ENCODE assay signal across 12 cellular contexts in genomic region chr2:239239607-239240479, GRCh38.
DNase-seq lines count a peak whose midpoint lies in the region; ATAC-seq, FAIRE-seq and TF ChIP-seq lines count a peak whose summit lies in the region.
"Had no signal": no experiment of that assay in that cellular context is flagged by ENCODE, and none has a peak within 500 bp of the region (broad histone marks: within the 10 kb centered on the region; RNA-seq: fewer than 3 reads in every experiment).

No MANE protein-coding gene starts in this region.

- no peak overlapping the region for H3K9ac ChIP-seq in duodenal mucosa (ENCODE audit: low read depth in 1 of 2, low read length in 2 of 2)

- H3K9me3 ChIP-seq in duodenal mucosa (ENCODE audit: control insufficient read depth in 1 of 2, low read length in 2 of 2) (no peaks in the 10 kb centered on the region), suprapubic skin (no peaks in the 10 kb centered on the region)
- H3K9me3 ChIP-seq: SJSA1 had no signal

- peak overlapping the region; percentile 15 for H3K27ac ChIP-seq in duodenal mucosa (ENCODE audit: low read depth, low read length)
- peak overlapping the region; percentile 56 for H3K27ac ChIP-seq in suprapubic skin
- H3K27ac ChIP-seq: 22Rv1, SJSA1 had no signal

- no peaks in the 10 kb centered on the region for H3K27me3 ChIP-seq in duodenal mucosa (ENCODE audit: control insufficient read depth in 1 of 2, insufficient read depth in 2 of 2, low read length in 2 of 2)
- H3K27me3 ChIP-seq in suprapubic skin, result no peaks in the 10 kb centered on the region
- H3K27me3 ChIP-seq: SJSA1 had no signal

- POLR2A ChIA-PET in activated CD4-positive, alpha-beta memory T cell treated with anti-CD3 and anti-CD28 coated beads for 36 hours (lab: Charles Lee), result no interaction called here

- no peaks in the 10 kb centered on the region for H3K36me3 Mint-ChIP-seq in activated CD4-positive, alpha-beta memory T cell treated with anti-CD3 and anti-CD28 coated beads for 36 hours

- H3K4me1 ChIP-seq in duodenal mucosa (ENCODE audit: control insufficient read depth in 1 of 2, insufficient read depth in 2 of 2, low read length in 2 of 2) (peaks cover 13 to 15% of the 10 kb centered on the region in 2 donors), suprapubic skin (peaks cover 11% of the 10 kb centered on the region)
- H3K4me1 ChIP-seq: SJSA1 had no signal

- no peak for TF ChIP-seq EP300 in suprapubic skin (IDR thresholded peaks at IDR 0.05)

- intact Hi-C loops in activated CD4-positive, alpha-beta memory T cell treated with anti-CD3 and anti-CD28 coated beads for 36 hours (cut with micrococcal nuclease), result no loop called here

- no peak for FAIRE-seq in GM19239 (lab: Jason Lieb, UNC)

- TF ChIP-seq CTCF in suprapubic skin (IDR thresholded peaks at IDR 0.05), result no peak

- H3K4me3 ChIP-seq in duodenal mucosa (ENCODE audit: low read depth in 1 of 2, low read length in 2 of 2), result no peak overlapping the region
- no peak overlapping the region for H3K4me3 ChIP-seq in suprapubic skin
- H3K4me3 ChIP-seq: SJSA1 had no signal

- no peaks in the 10 kb centered on the region for H3K9me3 Mint-ChIP-seq in activated CD4-positive, alpha-beta memory T cell treated with anti-CD3 and anti-CD28 coated beads for 36 hours

- TF ChIP-seq POLR2A in suprapubic skin (IDR thresholded peaks at IDR 0.05), result no peak

- CTCF ChIA-PET in activated CD4-positive, alpha-beta memory T cell treated with anti-CD3 and anti-CD28 coated beads for 36 hours (lab: Charles Lee), result no interaction called here

- WGBS in suprapubic skin, result 74% methylated on average over 21 of the region's 30 CpGs

- DNase-seq in DMS53 (lab: John Stamatoyannopoulos, UW) (peak; percentile 30), DMS53 treated with DMSO at 0.1 percent for 48 hours (lab: John Stamatoyannopoulos, UW; ENCODE audit: unreplicated experiment) (no peak), midbrain (lab: John Stamatoyannopoulos, UW) (peak; percentile 76), suprapubic skin (ENCODE audit: low spot score in 2 of 2) (peak; percentile 56 to 77), GM19239 (ENCODE audit: insufficient read length, low spot score) (no peak)
- no peak for DNase-seq in activated CD4-positive, alpha-beta memory T cell treated with anti-CD3 and anti-CD28 coated beads for 36 hours
- DNase-seq: naive B cell, NCI-H2171 treated with DMSO at 0.1 percent for 48 hours had no signal

- ATAC-seq in HG02981 (IDR thresholded peaks at IDR 0.05; ENCODE audit: unreplicated experiment), result no peak

- H3K36me3 ChIP-seq in duodenal mucosa (ENCODE audit: control insufficient read depth in 1 of 2, insufficient read depth in 2 of 2, low read length in 2 of 2), result peaks cover 0 to 4% of the 10 kb centered on the region in 2 donors
- no peaks in the 10 kb centered on the region for H3K36me3 ChIP-seq in suprapubic skin
- H3K36me3 ChIP-seq: SJSA1 had no signal

- H3K4me1 Mint-ChIP-seq in activated CD4-positive, alpha-beta memory T cell treated with anti-CD3 and anti-CD28 coated beads for 36 hours (ENCODE audit: low read depth), result peaks cover 34% of the 10 kb centered on the region

- H3K27ac Mint-ChIP-seq in activated CD4-positive, alpha-beta memory T cell treated with anti-CD3 and anti-CD28 coated beads for 36 hours, result no peak overlapping the region

- no peaks in the 10 kb centered on the region for H3K27me3 Mint-ChIP-seq in activated CD4-positive, alpha-beta memory T cell treated with anti-CD3 and anti-CD28 coated beads for 36 hours

- H3K4me3 Mint-ChIP-seq in activated CD4-positive, alpha-beta memory T cell treated with anti-CD3 and anti-CD28 coated beads for 36 hours, result no peak overlapping the region
- H3K4me3 Mint-ChIP-seq: naive B cell had no signal

Comparison
In these comparisons a context has a peak if more than half of its experiments do, and no peak if none do; other contexts are left out.
1. DNase-seq: peak in DMS53 (single experiment), midbrain (single experiment) and suprapubic skin (2 of 2); none in DMS53 treated with DMSO at 0.1 percent for 48 hours (single experiment), activated CD4-positive, alpha-beta memory T cell treated with anti-CD3 and anti-CD28 coated beads for 36 hours (single experiment) and GM19239 (single experiment).